20 cellular contexts compared by ENCODE assay signal in genomic region chr4:101049549-101050001, GRCh38.
A peak's percentile ranks its signal among the peaks of the same experiment; 100 is the strongest.
DNase-seq lines count a peak whose midpoint lies in the region; ATAC-seq, FAIRE-seq and TF ChIP-seq lines count a peak whose summit lies in the region.
"Had no signal": no experiment of that assay in that cellular context is flagged by ENCODE, and none has a peak within 500 bp of the region (broad histone marks: within the 10 kb centered on the region; RNA-seq: fewer than 3 reads in every experiment).

No MANE protein-coding gene starts in this region.

- no peak overlapping the region for H3K23ac ChIP-seq in mesendoderm (ENCODE audit: low read length)

- no peak overlapping the region for H2AK5ac ChIP-seq in mesendoderm (ENCODE audit: low read length)

- CTCF ChIA-PET in A673 (lab: Charles Lee), result no interaction called here

- H3K36me3 Mint-ChIP-seq in nephron progenitor cell (ENCODE audit: low read depth), result no peaks in the 10 kb centered on the region

- H3K4me1 Mint-ChIP-seq in nephron progenitor cell, result peaks cover 7% of the 10 kb centered on the region

- no peak for TF ChIP-seq CTCF in A673 (conservative IDR thresholded peaks at IDR 0.05; ENCODE audit: low read depth, low read length)
- TF ChIP-seq CTCF in D721Med (IDR thresholded peaks at IDR 0.05; ENCODE audit: insufficient read depth, missing control alignments), result no peak
- TF ChIP-seq CTCF in nephron progenitor cell (IDR thresholded peaks at IDR 0.05), result no peak

- H2BK15ac ChIP-seq in mesendoderm (replicated peaks; ENCODE audit: low read depth), result no peak overlapping the region

- no CpG with 5 or more reads among the region's 5 CpGs for WGBS in mesendoderm (ENCODE audit: extremely low coverage, insufficient coverage, low lambda C conversion rate)

- no peak overlapping the region for H4K5ac ChIP-seq in mesendoderm (ENCODE audit: low read length)

- H3K79me2 ChIP-seq in mesendoderm (ENCODE audit: control insufficient read depth, insufficient read depth, low read length), result no peaks in the 10 kb centered on the region

- no peak overlapping the region for H3K4ac ChIP-seq in mesendoderm (ENCODE audit: low read depth, low read length)

- no peaks in the 10 kb centered on the region for H3K27me3 ChIP-seq in A673 (replicated peaks; ENCODE audit: insufficient read depth, low read depth, low read length, poor library complexity)
- no peaks in the 10 kb centered on the region for H3K27me3 ChIP-seq in mesendoderm (ENCODE audit: insufficient read depth, low read length, poor library complexity)
- H3K27me3 ChIP-seq: BLaER1 had no signal

- H3K27ac Mint-ChIP-seq in nephron progenitor cell, result peak overlapping the region; percentile 50
- H3K27ac Mint-ChIP-seq: CD4-positive, alpha-beta T cell; IgD-negative memory B cell had no signal

- intact Hi-C loops in A673 (cut with micrococcal nuclease; ENCODE audit: unreplicated experiment), result no loop called here

- no peak overlapping the region for H2BK120ac ChIP-seq in mesendoderm (ENCODE audit: low read depth, low read length)

- H3K9ac ChIP-seq in mesendoderm (ENCODE audit: low read length), result no peak overlapping the region
- H3K9ac ChIP-seq: BLaER1, GM23248 had no signal

- FAIRE-seq in D721Med (lab: Jason Lieb, UNC), result peak; percentile 91
- FAIRE-seq: A549, GM12892, H54 had no signal

- no peak overlapping the region for H3K18ac ChIP-seq in mesendoderm (ENCODE audit: low read length)

- H3K4me2 ChIP-seq in mesendoderm (ENCODE audit: low read length), result no peak overlapping the region
- H3K4me2 ChIP-seq: A549, BLaER1 had no signal

- H3K4me3 ChIP-seq in A673 (ENCODE audit: low read depth, low read length, poor library complexity, severe bottlenecking) (no peak overlapping the region), mesendoderm (ENCODE audit: low read length) (no peak overlapping the region)
- H3K4me3 ChIP-seq: A549, BLaER1, GM23248 had no signal

- H2BK5ac ChIP-seq in mesendoderm (ENCODE audit: low read length), result no peak overlapping the region

- no peaks in the 10 kb centered on the region for H3K36me3 ChIP-seq in A673 (ENCODE audit: insufficient read depth, low read length, poor library complexity, severe bottlenecking)
- no peaks in the 10 kb centered on the region for H3K36me3 ChIP-seq in mesendoderm (ENCODE audit: control insufficient read depth, insufficient read depth, low read length)
- H3K36me3 ChIP-seq: BLaER1 had no signal

- POLR2A ChIA-PET in A673 (lab: Charles Lee; ENCODE audit: low non-redundant PET), result no interaction called here

- H3K79me1 ChIP-seq in mesendoderm (ENCODE audit: low read length), result no peaks in the 10 kb centered on the region

- no TSS peak for BruUV-seq in A673 (replicated peaks; lab: Mats Ljungman, UMichigan)

- ATAC-seq in GM19397 (IDR thresholded peaks at IDR 0.05; ENCODE audit: unreplicated experiment) (no peak), GM21786 (IDR thresholded peaks at IDR 0.05; ENCODE audit: unreplicated experiment) (no peak)
- ATAC-seq: A549, HCT116 had no signal

- H3K9me3 ChIP-seq in A673 (ENCODE audit: low read depth, low read length, poor library complexity, severe bottlenecking), result no peaks in the 10 kb centered on the region
- H3K9me3 ChIP-seq: A549, BLaER1 had no signal

- DNase-seq in A673 (ENCODE audit: low spot score) (peak; percentile 79), D721Med (ENCODE audit: insufficient read length, low spot score) (no peak), SK-N-DZ (ENCODE audit: low spot score) (peak; percentile 2), nephron progenitor cell (no peak), mesendoderm (no peak), EL (no peak)
- DNase-seq: CD4-positive, alpha-beta T cell; DMS153; DMS79 treated with DMSO at 0.1 percent for 48 hours; GDM1; GM23248; KG1 had no signal

- no peak overlapping the region for H3K4me3 Mint-ChIP-seq in nephron progenitor cell
- H3K4me3 Mint-ChIP-seq: CD4-positive, alpha-beta T cell; IgD-negative memory B cell had no signal

- H3K56ac ChIP-seq in mesendoderm (ENCODE audit: low read length), result no peak overlapping the region

- no peaks in the 10 kb centered on the region for H3K27me3 Mint-ChIP-seq in nephron progenitor cell (ENCODE audit: low read depth, poor library complexity)
- H3K27me3 Mint-ChIP-seq: CD4-positive, alpha-beta T cell; IgD-negative memory B cell had no signal

- H3K4me1 ChIP-seq in A673 (ENCODE audit: insufficient read depth, low read length, poor library complexity, severe bottlenecking) (peaks cover 47% of the 10 kb centered on the region), mesendoderm (ENCODE audit: control insufficient read depth, low read depth, low read length) (peaks cover 3% of the 10 kb centered on the region)
- H3K4me1 ChIP-seq: A549, BLaER1 had no signal

- no peaks in the 10 kb centered on the region for H3K9me3 Mint-ChIP-seq in nephron progenitor cell
- H3K9me3 Mint-ChIP-seq: CD4-positive, alpha-beta T cell; IgD-negative memory B cell had no signal

- H3K27ac ChIP-seq in A673 (ENCODE audit: low read depth, low read length, poor library complexity, severe bottlenecking), result no peak overlapping the region
- H3K27ac ChIP-seq in mesendoderm (ENCODE audit: low read depth, low read length), result no peak overlapping the region
- H3K27ac ChIP-seq: A549, BLaER1, GM23248 had no signal

- no peak overlapping the region for H4K8ac ChIP-seq in mesendoderm (ENCODE audit: low read depth, low read length)

Comparison
In these comparisons a context has a peak if more than half of its experiments do, and no peak if none do; other contexts are left out.
1. DNase-seq: peak in A673 (single experiment) and SK-N-DZ (single experiment); none in D721Med (single experiment), nephron progenitor cell (single experiment), mesendoderm (single experiment) and EL (single experiment).